Comparison of ENCODE assay signal across 8 cellular contexts in genomic region chr6:63533026-63533425, GRCh38.
"Had no signal": no experiment of that assay in that cellular context is flagged by ENCODE, and none has a peak within 500 bp of the region (broad histone marks: within the 10 kb centered on the region; RNA-seq: fewer than 3 reads in every experiment).

No MANE protein-coding gene starts in this region.

- ATAC-seq: GM12878 had no signal

- H3K4me3 ChIP-seq: GM12878 had no signal

- DNase-seq: GDM1, GF-D8 had no signal

- FAIRE-seq: G401.6, GM12878, GM12891, GM12892, GM18507, GM19239 had no signal
